Comparison of ENCODE assay signal across 19 cellular contexts in genomic region chr4:128141866-128142265, GRCh38.
"Had no signal": no experiment of that assay in that cellular context is flagged by ENCODE, and none has a peak within 500 bp of the region (broad histone marks: within the 10 kb centered on the region; RNA-seq: fewer than 3 reads in every experiment).

No MANE protein-coding gene starts in this region.

- FAIRE-seq: frontal cortex, islet of Langerhans, small intestine, urothelium cell line had no signal

- H3K4me1 ChIP-seq: heart left ventricle, stomach had no signal

- H3K4me3 ChIP-seq: heart left ventricle, mucosa of descending colon, ovary, stomach, thoracic aorta had no signal

- H3K4me1 Mint-ChIP-seq: natural killer cell, neural crest cell had no signal

- H3K36me3 ChIP-seq: ovary, thoracic aorta had no signal

- H3K9me3 ChIP-seq: ovary had no signal

- H3K27me3 ChIP-seq: heart left ventricle, ovary, stomach had no signal

- DNase-seq: effector memory CD8-positive, alpha-beta T cell; heart left ventricle; hippocampal formation; mucosa of descending colon; natural killer cell; ovary; right cardiac atrium; small intestine; stimulated activated CD4-positive, alpha-beta T cell treated with anti-CD3 and anti-CD28 coated beads, Interleukin-12 subunit alpha, Interleukin-12 subunit beta, amount 100 ng/mL, for 4 hours; stimulated activated naive CD4-positive, alpha-beta T cell; stomach; substantia nigra had no signal

- H3K27ac ChIP-seq: heart left ventricle, ovary, stomach, thoracic aorta had no signal

- H3K27me3 Mint-ChIP-seq: effector memory CD8-positive, alpha-beta T cell; type B pancreatic cell had no signal

- ATAC-seq: effector memory CD8-positive, alpha-beta T cell; heart left ventricle; left lobe of liver; mucosa of descending colon; natural killer cell; right cardiac atrium had no signal

- H3K27ac Mint-ChIP-seq: effector memory CD8-positive, alpha-beta T cell; natural killer cell; type B pancreatic cell had no signal

- H3K4me3 Mint-ChIP-seq: effector memory CD8-positive, alpha-beta T cell; natural killer cell; neural crest cell; type B pancreatic cell had no signal
